In the genomic region with DNA sequence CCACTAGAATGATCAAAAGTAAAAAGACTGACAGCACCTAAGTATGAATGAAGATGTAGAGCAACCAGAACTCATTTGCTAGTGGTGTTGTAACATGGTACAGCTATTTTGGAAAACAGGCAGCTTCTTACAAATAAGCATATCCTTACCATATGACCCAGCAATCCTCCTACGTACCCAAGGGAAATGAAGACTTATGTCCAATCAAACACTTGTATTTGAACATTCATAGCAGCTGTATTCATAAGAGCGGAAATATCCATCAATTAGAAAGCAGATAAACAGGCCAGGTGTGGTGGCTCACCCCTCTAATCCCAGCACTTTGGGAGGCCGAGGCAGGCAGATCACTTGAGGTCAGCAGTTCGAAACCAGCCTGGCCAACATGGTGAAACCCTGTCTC, we compare ENCODE assay signal across 20 cellular contexts. TPM values are rescaled to one million over a fixed set of nuclear protein-coding genes. Genes with fewer than 3 reads are reported as not detected.
DNase-seq lines count a peak whose midpoint lies in the region; TF ChIP-seq lines count a peak whose summit lies in the region.
"Had no signal": no experiment of that assay in that cellular context is flagged by ENCODE, and none has a peak within 500 bp of the region (broad histone marks: within the 10 kb centered on the region; RNA-seq: fewer than 3 reads in every experiment).

No MANE protein-coding gene starts in this region.

- CTCF ChIA-PET in Caco-2 (lab: Charles Lee), result interaction anchor here (1.2 kb wide), 1 partner anchor 90 kb away, joined by 3 read pairs; no protein-coding TSS in a partner anchor

- intact Hi-C loops in Caco-2 (cut with micrococcal nuclease; ENCODE audit: unreplicated experiment) (loop anchor here (5.0 kb wide), 1 partner anchor 52 kb away; the partner anchor contains the start of gene KLRG2), colonic mucosa (cut with DNase I) (no loop called here)

- H3K4me3 ChIP-seq in Caco-2 (ENCODE audit: low read depth, low read length), result no peak overlapping the region
- H3K4me3 ChIP-seq in coronary artery, result no peak overlapping the region
- H3K4me3 ChIP-seq in parathyroid adenoma (ENCODE audit: low read depth, low read length), result no peak overlapping the region
- H3K4me3 ChIP-seq in colonic mucosa, result no peak overlapping the region
- H3K4me3 ChIP-seq: testis had no signal

- H3K9ac ChIP-seq in parathyroid adenoma (no peak overlapping the region), colonic mucosa (ENCODE audit: low read depth in 2 of 2, low read length in 2 of 2) (no peak overlapping the region)

- H3K27me3 ChIP-seq in Caco-2 (replicated peaks; ENCODE audit: control insufficient read depth, insufficient read depth, low read length), result no peaks in the 10 kb centered on the region
- no peaks in the 10 kb centered on the region for H3K27me3 ChIP-seq in parathyroid adenoma (ENCODE audit: control insufficient read depth, insufficient read depth, low read length)
- no peaks in the 10 kb centered on the region for H3K27me3 ChIP-seq in colonic mucosa
- H3K27me3 ChIP-seq: testis had no signal

- no peaks in the 10 kb centered on the region for H3K27me3 Mint-ChIP-seq in Caco-2 (ENCODE audit: insufficient read depth, unreplicated experiment)
- H3K27me3 Mint-ChIP-seq in T-helper 2 cell treated with Interferon-gamma antibody and Interleukin-4, amounts not matched to agents 5 μg/mL and 100 μg/mL, for 36 hours (ENCODE audit: low read depth), result no peaks in the 10 kb centered on the region

- H3K27ac Mint-ChIP-seq in Caco-2 (ENCODE audit: unreplicated experiment), result peak overlapping the region; percentile 31
- H3K27ac Mint-ChIP-seq in T-helper 2 cell treated with Interferon-gamma antibody and Interleukin-4, amounts not matched to agents 5 μg/mL and 100 μg/mL, for 36 hours, result no peak overlapping the region

- TF ChIP-seq CTCF in Caco-2 (IDR thresholded peaks at IDR 0.05; ENCODE audit: insufficient read depth in 1 of 2, low read depth in 1 of 2, low read length in 1 of 2, severe bottlenecking in 1 of 2, unreplicated experiment in 1 of 2) (no peak), coronary artery (IDR thresholded peaks at IDR 0.05) (no peak), parathyroid adenoma (IDR thresholded peaks at IDR 0.05) (no peak), colonic mucosa (IDR thresholded peaks at IDR 0.05) (no peak)

- H2AFZ ChIP-seq in parathyroid adenoma, result no peak overlapping the region

- H3K9me3 ChIP-seq in Caco-2, result no peaks in the 10 kb centered on the region
- no peaks in the 10 kb centered on the region for H3K9me3 ChIP-seq in parathyroid adenoma (ENCODE audit: control insufficient read depth, low read length)
- H3K9me3 ChIP-seq in colonic mucosa, result no peaks in the 10 kb centered on the region
- H3K9me3 ChIP-seq: testis had no signal

- H3K27ac ChIP-seq in coronary artery (peak overlapping the region; percentile 47 to 83), parathyroid adenoma (peak overlapping the region; percentile 5), colonic mucosa (no peak overlapping the region)
- H3K27ac ChIP-seq: testis had no signal

- H3K36me3 Mint-ChIP-seq in Caco-2 (ENCODE audit: insufficient read depth, unreplicated experiment), result peaks cover 46% of the 10 kb centered on the region
- H3K36me3 Mint-ChIP-seq in T-helper 2 cell treated with Interferon-gamma antibody and Interleukin-4, amounts not matched to agents 5 μg/mL and 100 μg/mL, for 36 hours (ENCODE audit: low read depth), result peaks cover 4% of the 10 kb centered on the region

- H3K4me1 ChIP-seq in Caco-2 (peaks cover 23% of the 10 kb centered on the region), parathyroid adenoma (peaks cover 10% of the 10 kb centered on the region), colonic mucosa (no peaks in the 10 kb centered on the region)

- no peak overlapping the region for H3K4me2 ChIP-seq in parathyroid adenoma (ENCODE audit: low read length)

- H3K36me3 ChIP-seq in Caco-2 (ENCODE audit: control insufficient read depth, insufficient read depth, low read length) (no peaks in the 10 kb centered on the region; the same call in 1 of the 2 replicates), parathyroid adenoma (ENCODE audit: control insufficient read depth, insufficient read depth, low read length) (no peaks in the 10 kb centered on the region), colonic mucosa (no peaks in the 10 kb centered on the region)

- POLR2A ChIA-PET in Caco-2 (lab: Charles Lee), result interaction anchor here (1.5 kb wide), 1 partner anchor 71 kb away, joined by 4 read pairs; the partner anchor contains the start of gene LUC7L2

- DNase-seq in Caco-2, result no peak
- peak; percentile 12 for DNase-seq in NCI-H2171 (lab: John Stamatoyannopoulos, UW)
- DNase-seq in coronary artery (ENCODE audit: low spot score), result no peak
- no peak for DNase-seq in T-helper 2 cell treated with Interferon-gamma antibody and Interleukin-4, amounts not matched to agents 5 μg/mL and 100 μg/mL, for 36 hours (ENCODE audit: low spot score)
- DNase-seq in NCI-H526 (lab: John Stamatoyannopoulos, UW), result no peak
- DNase-seq in colonic mucosa, result no peak
- DNase-seq: activated CD4-positive, alpha-beta T cell treated with anti-CD3 and anti-CD28 coated beads, Interleukin-2, amount 50 U/mL, for 48 hours; activated gamma-delta T cell; dermis blood vessel endothelial cell; foreskin fibroblast; Kasumi-1; NCI-H187 treated with DMSO at 0.1 percent for 48 hours; NCI-H446; small intestine; stimulated activated CD4-positive, alpha-beta T cell treated with anti-CD3 and anti-CD28 coated beads, Interleukin-2, amount 100 ng/mL, for 24 hours; T-helper 2 cell; testis had no signal

- no peaks in the 10 kb centered on the region for H3K9me3 Mint-ChIP-seq in Caco-2 (ENCODE audit: unreplicated experiment)
- H3K9me3 Mint-ChIP-seq in T-helper 2 cell treated with Interferon-gamma antibody and Interleukin-4, amounts not matched to agents 5 μg/mL and 100 μg/mL, for 36 hours, result no peaks in the 10 kb centered on the region
- H3K9me3 Mint-ChIP-seq: stimulated activated effector memory CD8-positive, alpha-beta T cell treated with anti-CD3 and anti-CD28 coated beads, Interleukin-12 subunit alpha, Interleukin-12 subunit beta, amount 100 ng/mL, for 72 hours had no signal

- peaks cover 24% of the 10 kb centered on the region for H3K4me1 Mint-ChIP-seq in Caco-2 (ENCODE audit: low read depth, unreplicated experiment)
- peaks cover 8% of the 10 kb centered on the region for H3K4me1 Mint-ChIP-seq in T-helper 2 cell treated with Interferon-gamma antibody and Interleukin-4, amounts not matched to agents 5 μg/mL and 100 μg/mL, for 36 hours (ENCODE audit: low read depth)

- no peak overlapping the region for H3K4me3 Mint-ChIP-seq in Caco-2 (ENCODE audit: unreplicated experiment)
- no peak overlapping the region for H3K4me3 Mint-ChIP-seq in T-helper 2 cell treated with Interferon-gamma antibody and Interleukin-4, amounts not matched to agents 5 μg/mL and 100 μg/mL, for 36 hours
- H3K4me3 Mint-ChIP-seq: stimulated activated effector memory CD8-positive, alpha-beta T cell treated with anti-CD3 and anti-CD28 coated beads, Interleukin-12 subunit alpha, Interleukin-12 subunit beta, amount 100 ng/mL, for 72 hours had no signal

- BruUV-seq in Caco-2 (replicated peaks; lab: Mats Ljungman, UMichigan), result no TSS peak

- H3K79me2 ChIP-seq in parathyroid adenoma, result no peaks in the 10 kb centered on the region

RNA-seq across cellular contexts. Expression of gene KLRG2, which starts 53.0 kb away (rescaled TPM):
- total RNA-seq in Caco-2 (2022) (4.7 and 4.9 TPM in 2 replicates), colonic mucosa (1 to 10 TPM in 1 of 2 donors, under 1 TPM in 1; 0.24 to 1.7 TPM)
- total RNA-seq: pulmonary artery endothelial cell had no signal
